Comparison of ENCODE assay signal across 2 cellular contexts in genomic region chr11:68064876-68065275, GRCh38.
TF ChIP-seq lines count a peak whose summit lies in the region.

No MANE protein-coding gene starts in this region.

TF ChIP-seq in HepG2, 621 proteins besides CTCF, POLR2A, EP300 and RAD21:
- no peak for TF ChIP-seq ZBTB8A (CRISPR knock-in tag; IDR thresholded peaks at IDR 0.05; ENCODE audit: borderline replicate concordance, low read depth)
- peak; percentile 40 for TF ChIP-seq RBM22 (optimal IDR thresholded peaks at IDR 0.05; ENCODE audit: low read length)

TF ChIP-seq in SK-N-SH, 30 proteins besides CTCF, POLR2A, EP300 and RAD21:
- TF ChIP-seq TEAD4 (IDR thresholded peaks at IDR 0.05; ENCODE audit: borderline replicate concordance, insufficient read depth): no peak
- TF ChIP-seq EZH2phosphoT487 (IDR thresholded peaks at IDR 0.05; ENCODE audit: borderline replicate concordance, low read depth): no peak
TF ChIP-seq in SK-N-SH: peak in this region for 0.
